Comparison of ENCODE assay signal across 1 cellular context in genomic region chr14:52948039-52948438, GRCh38.
TF ChIP-seq lines count a peak whose summit lies in the region.

No MANE protein-coding gene starts in this region.

TF ChIP-seq in GM23338, 12 proteins besides CTCF, POLR2A, EP300 and RAD21 (continued from another document):
- no peak for TF ChIP-seq ZNF462 (CRISPR knock-in tag; IDR thresholded peaks at IDR 0.05)
- no peak for TF ChIP-seq REST (IDR thresholded peaks at IDR 0.05; ENCODE audit: unreplicated experiment)
- no peak for TF ChIP-seq EZH2phosphoT487 (IDR thresholded peaks at IDR 0.05; ENCODE audit: unreplicated experiment)
- no peak for TF ChIP-seq ZNF114 (CRISPR knock-in tag; IDR thresholded peaks at IDR 0.05)
- no peak for TF ChIP-seq NANOG (IDR thresholded peaks at IDR 0.05; ENCODE audit: borderline replicate concordance)
- TF ChIP-seq ZNF331 (CRISPR knock-in tag; IDR thresholded peaks at IDR 0.05; ENCODE audit: low read depth), result no peak
- TF ChIP-seq ETS1 (IDR thresholded peaks at IDR 0.05), result no peak
